In the genomic region with DNA sequence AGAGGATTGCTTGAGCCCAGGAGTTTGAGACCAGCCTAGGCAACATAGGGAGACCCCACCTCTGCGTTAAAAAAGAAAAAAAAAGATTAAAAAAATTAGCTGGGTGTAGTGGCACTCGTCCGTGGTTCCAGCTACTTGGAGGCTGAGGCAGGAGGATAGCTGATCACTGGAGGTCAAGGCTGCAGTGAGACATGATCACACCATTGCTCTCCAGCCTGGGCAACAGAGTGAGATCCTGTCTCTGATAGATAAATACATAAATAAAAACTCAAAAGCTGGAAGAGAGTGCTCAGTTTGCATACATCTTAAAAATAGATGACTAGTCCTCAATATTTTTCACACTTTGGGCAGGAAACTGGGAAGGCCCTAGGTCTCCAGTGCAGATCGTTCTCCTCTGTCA, we compare ENCODE assay signal across 18 cellular contexts. TPM values are rescaled to one million over a fixed set of nuclear protein-coding genes. Genes with fewer than 3 reads are reported as not detected.
A peak's percentile ranks its signal among the peaks of the same experiment; 100 is the strongest.
DNase-seq lines count a peak whose midpoint lies in the region; ATAC-seq and TF ChIP-seq lines count a peak whose summit lies in the region.
"Had no signal": no experiment of that assay in that cellular context is flagged by ENCODE, and none has a peak within 500 bp of the region (broad histone marks: within the 10 kb centered on the region; RNA-seq: fewer than 3 reads in every experiment).

No MANE protein-coding gene starts in this region.

- no peak overlapping the region for H3K4me3 Mint-ChIP-seq in activated CD4-positive, alpha-beta T cell treated with anti-CD3 and anti-CD28 coated beads, Interleukin-2, amount 10 ng/mL, durations not matched to agents 7 days and 5 days

- no peak for TF ChIP-seq POLR2A in body of pancreas (IDR thresholded peaks at IDR 0.05)

- peaks cover 33% of the 10 kb centered on the region for H3K36me3 Mint-ChIP-seq in activated CD4-positive, alpha-beta T cell treated with anti-CD3 and anti-CD28 coated beads, Interleukin-2, amount 10 ng/mL, durations not matched to agents 7 days and 5 days (ENCODE audit: low read depth)

- no peak overlapping the region for H2AFZ ChIP-seq in OCI-LY7 (ENCODE audit: low read length)

- H3K4me1 Mint-ChIP-seq in activated CD4-positive, alpha-beta T cell treated with anti-CD3 and anti-CD28 coated beads, Interleukin-2, amount 10 ng/mL, durations not matched to agents 7 days and 5 days = peaks cover 84% of the 10 kb centered on the region

- no peak overlapping the region for H3K4me3 ChIP-seq in OCI-LY7 (ENCODE audit: low read depth, low read length, poor library complexity, severe bottlenecking)
- H3K4me3 ChIP-seq in body of pancreas = no peak overlapping the region
- H3K4me3 ChIP-seq in psoas muscle = no peak overlapping the region
- no peak overlapping the region for H3K4me3 ChIP-seq in coronary artery
- H3K4me3 ChIP-seq: A549 had no signal

- H4K20me1 ChIP-seq in OCI-LY7 (ENCODE audit: insufficient read depth, low read length) = peaks cover 60% of the 10 kb centered on the region

- WGBS in body of pancreas, 2 donors = 64 to 70% methylated on average over 4 of the region's 4 CpGs
- WGBS in psoas muscle, 3 donors = 91 to 95% (median 93%) methylated on average over 4 of the region's 4 CpGs

- peak overlapping the region; percentile 62 for H3K27ac ChIP-seq in OCI-LY7 (ENCODE audit: low read depth, low read length, poor library complexity, severe bottlenecking)
- peak overlapping the region; percentile 88 to 90 (median 90) for H3K27ac ChIP-seq in body of pancreas
- H3K27ac ChIP-seq in psoas muscle = peak overlapping the region; percentile 69
- H3K27ac ChIP-seq in coronary artery = peak overlapping the region in 1 of 2 donors; percentile 35

- ATAC-seq in body of pancreas (no peak), psoas muscle (no peak), GM21529 (IDR thresholded peaks at IDR 0.05; ENCODE audit: unreplicated experiment) (no peak)
- ATAC-seq: A549; activated T-cell treated with anti-CD3 and anti-CD28 coated beads, Interleukin-2, amount 50 U/mL, for 4 hours; Panc1 had no signal

- BruUV-seq in OCI-LY7 (replicated peaks; lab: Mats Ljungman, UMichigan) = no TSS peak

- DNase-seq in activated CD4-positive, alpha-beta T cell treated with anti-CD3 and anti-CD28 coated beads, Interleukin-2, amount 10 ng/mL, durations not matched to agents 7 days and 5 days = no peak
- DNase-seq in activated CD4-positive, alpha-beta T cell treated with anti-CD3 and anti-CD28 coated beads for 48 hours = no peak
- no peak for DNase-seq in OCI-LY7 (ENCODE audit: low spot score)
- no peak for DNase-seq in body of pancreas
- no peak for DNase-seq in psoas muscle
- no peak for DNase-seq in stimulated activated CD4-positive, alpha-beta T cell treated with anti-CD3 and anti-CD28 coated beads, Interleukin-4, amount 100 ng/mL, for 4 hours
- no peak for DNase-seq in coronary artery (ENCODE audit: low spot score)
- DNase-seq: activated CD4-positive, CD25-positive, alpha-beta regulatory T cell; activated T-cell treated with anti-CD3 and anti-CD28 coated beads, Interleukin-2, amount 50 U/mL, for 4 hours; Calu3; hypothalamus; left colon; NCI-H2081; NCI-H526 treated with DMSO at 0.1 percent for 48 hours; stimulated activated CD4-positive, alpha-beta T cell treated with anti-CD3 and anti-CD28 coated beads, Interleukin-15, amount 100 ng/mL, for 24 hours had no signal

- H3K4me1 ChIP-seq in OCI-LY7 (ENCODE audit: insufficient read depth, low read length, poor library complexity, severe bottlenecking) (peaks cover 73% of the 10 kb centered on the region), body of pancreas (peaks cover 85% of the 10 kb centered on the region), psoas muscle (peaks cover 75% of the 10 kb centered on the region)

- H3K4me2 ChIP-seq in OCI-LY7 (ENCODE audit: low read length) = peak overlapping the region; percentile 62; the same call in 1 of the 2 replicates

- H3K9me3 ChIP-seq in OCI-LY7 (ENCODE audit: low read length) = no peaks in the 10 kb centered on the region; the same call in 1 of the 2 replicates
- H3K9me3 ChIP-seq in body of pancreas = no peaks in the 10 kb centered on the region
- H3K9me3 ChIP-seq in psoas muscle = no peaks in the 10 kb centered on the region
- H3K9me3 ChIP-seq: A549 had no signal

- peaks cover 100% of the 10 kb centered on the region for H3K79me2 ChIP-seq in OCI-LY7 (ENCODE audit: insufficient read depth, low read depth, low read length)

- peak overlapping the region; percentile 94 for H3K27ac Mint-ChIP-seq in activated CD4-positive, alpha-beta T cell treated with anti-CD3 and anti-CD28 coated beads, Interleukin-2, amount 10 ng/mL, durations not matched to agents 7 days and 5 days

- intact Hi-C loops in OCI-LY7 (cut with micrococcal nuclease; ENCODE audit: unreplicated experiment) = loop anchor here (5.0 kb wide), 1 partner anchor 88 kb away; no protein-coding TSS in a partner anchor
- intact Hi-C loops in body of pancreas (cut with DNase I) = no loop called here
- intact Hi-C loops in psoas muscle (cut with DNase I) = no loop called here

- no peaks in the 10 kb centered on the region for H3K9me3 Mint-ChIP-seq in activated CD4-positive, alpha-beta T cell treated with anti-CD3 and anti-CD28 coated beads, Interleukin-2, amount 10 ng/mL, durations not matched to agents 7 days and 5 days
- H3K9me3 Mint-ChIP-seq: activated T-cell treated with anti-CD3 and anti-CD28 coated beads, Interleukin-2, amount 50 U/mL, for 4 hours had no signal

- no peaks in the 10 kb centered on the region for H3K9me2 ChIP-seq in OCI-LY7 (ENCODE audit: insufficient read depth, low read length)

- H3K27me3 Mint-ChIP-seq in activated CD4-positive, alpha-beta T cell treated with anti-CD3 and anti-CD28 coated beads, Interleukin-2, amount 10 ng/mL, durations not matched to agents 7 days and 5 days = no peaks in the 10 kb centered on the region

- H3K27me3 ChIP-seq in body of pancreas = no peaks in the 10 kb centered on the region
- H3K27me3 ChIP-seq in psoas muscle (ENCODE audit: insufficient read depth in 3 of 3, low read length in 2 of 3) = no peaks in the 10 kb centered on the region

- CTCF ChIA-PET in activated CD4-positive, alpha-beta T cell treated with anti-CD3 and anti-CD28 coated beads, Interleukin-2, amount 10 ng/mL, durations not matched to agents 7 days and 5 days (lab: Charles Lee) = interaction anchor here (1.1 to 1.4 kb wide), 2 partner anchors 21 to 51 kb away, joined by 3 to 4 read pairs; no protein-coding TSS in a partner anchor
- CTCF ChIA-PET in OCI-LY7 (lab: Charles Lee; ENCODE audit: unreplicated experiment) = no interaction called here

- POLR2A ChIA-PET in activated CD4-positive, alpha-beta T cell treated with anti-CD3 and anti-CD28 coated beads, Interleukin-2, amount 10 ng/mL, durations not matched to agents 7 days and 5 days (lab: Charles Lee) = interaction anchor here (0.6 kb wide), 1 partner anchor 87 kb away, joined by 5 read pairs; no protein-coding TSS in a partner anchor
- POLR2A ChIA-PET in OCI-LY7 (lab: Charles Lee) = interaction anchor here (0.7 to 1.0 kb wide), 4 partner anchors 26 to 169 kb away, joined by 3 to 4 read pairs (median 3); no protein-coding TSS in a partner anchor

- no peak for TF ChIP-seq CTCF in OCI-LY7 (conservative IDR thresholded peaks at IDR 0.05; ENCODE audit: low read length)
- TF ChIP-seq CTCF in body of pancreas (IDR thresholded peaks at IDR 0.05) = no peak
- no peak for TF ChIP-seq CTCF in psoas muscle (IDR thresholded peaks at IDR 0.05)
- TF ChIP-seq CTCF in coronary artery (IDR thresholded peaks at IDR 0.05) = no peak

- peaks cover 98% of the 10 kb centered on the region for H3K36me3 ChIP-seq in OCI-LY7 (ENCODE audit: insufficient read depth, low read length)
- H3K36me3 ChIP-seq in body of pancreas (replicated peaks in 1 of 2; ENCODE audit: insufficient read depth in 1 of 2, low read depth in 2 of 2) = no peaks in the 10 kb centered on the region
- no peaks in the 10 kb centered on the region for H3K36me3 ChIP-seq in psoas muscle (ENCODE audit: insufficient read depth in 1 of 2, low read depth in 1 of 2)

RNA-seq across cellular contexts. Expression of gene TMEM131L, which starts 54.1 kb away (rescaled TPM):
- 10 to 100 TPM; 49.3 to 56.0 TPM for total RNA-seq in activated CD4-positive, alpha-beta T cell treated with anti-CD3 and anti-CD28 coated beads, Interleukin-2, amount 10 ng/mL, durations not matched to agents 7 days and 5 days
- total RNA-seq in OCI-LY7 (2014; rRNA removed; shearing (Covaris generic)) = 98.7 and 148 TPM in 2 replicates
- total RNA-seq in OCI-LY7 (2022) = 133 and 169 TPM in 2 replicates
- 10 to 100 TPM; 47.1 to 63.6 TPM for total RNA-seq in body of pancreas
- total RNA-seq in psoas muscle = 10 to 100 TPM in 2 of 4 donors, 1 to 10 TPM in 2; 6.9 to 21.2 (median 11.5) TPM
- 1 to 10 TPM; 2.1 to 6.7 (median 3.3) TPM for polyA plus RNA-seq in psoas muscle
